Comparison of ENCODE assay signal across 9 cellular contexts in genomic region chr9:35954942-35955546, GRCh38. TPM values are rescaled to one million over a fixed set of nuclear protein-coding genes. Genes with fewer than 3 reads are reported as not detected.
A peak's percentile ranks its signal among the peaks of the same experiment; 100 is the strongest.
DNase-seq lines count a peak whose midpoint lies in the region; ATAC-seq and TF ChIP-seq lines count a peak whose summit lies in the region.
"Had no signal": no experiment of that assay in that cellular context is flagged by ENCODE, and none has a peak within 500 bp of the region (broad histone marks: within the 10 kb centered on the region; RNA-seq: fewer than 3 reads in every experiment).

No MANE protein-coding gene starts in this region.

- TF ChIP-seq CTCF in GM12875 (IDR thresholded peaks at IDR 0.05; ENCODE audit: borderline replicate concordance, insufficient read depth, low read depth, low read length): peak; percentile 71
- TF ChIP-seq CTCF in lower lobe of right lung (IDR thresholded peaks at IDR 0.05): peak; percentile 86

- H3K4me3 ChIP-seq in GM12875 (ENCODE audit: low read depth, low read length) (no peak overlapping the region), lower lobe of right lung (no peak overlapping the region)
- H3K4me3 ChIP-seq: skin epidermis had no signal

- H3K27me3 ChIP-seq in lower lobe of right lung (ENCODE audit: low read depth): no peaks in the 10 kb centered on the region

- H3K4me1 ChIP-seq in lower lobe of right lung: peaks cover 6% of the 10 kb centered on the region

- ATAC-seq in lower lobe of right lung (peak; percentile 80 to 87), GM19397 (IDR thresholded peaks at IDR 0.05; ENCODE audit: unreplicated experiment) (no peak)
- ATAC-seq in stimulated activated naive CD8-positive, alpha-beta T cell treated with anti-CD3 and anti-CD28 coated beads, Interleukin-15, Interleukin-2, amounts not matched to agents 100 U/mL and 50 U/mL, for 24 hours: peak; percentile 69

- DNase-seq in AG08396 (ENCODE audit: low spot score) (peak; percentile 60), NCI-H2081 (lab: John Stamatoyannopoulos, UW) (peak; percentile 59 to 82), T1000 (lab: John Stamatoyannopoulos, UW) (peak; percentile 3), dermis blood vessel endothelial cell (peak; percentile 92), lower lobe of right lung (no peak)
- peak; percentile 36 for DNase-seq in stimulated activated naive CD8-positive, alpha-beta T cell treated with anti-CD3 and anti-CD28 coated beads, Interleukin-15, Interleukin-2, amounts not matched to agents 100 U/mL and 50 U/mL, for 24 hours

- H3K36me3 ChIP-seq in lower lobe of right lung: no peaks in the 10 kb centered on the region

- no peak overlapping the region for H3K27ac ChIP-seq in lower lobe of right lung
- H3K27ac ChIP-seq: skin epidermis had no signal

- intact Hi-C loops in lower lobe of right lung (cut with DNase I): loop anchor here (10.0 kb wide), 1 partner anchor 70 kb away; no protein-coding TSS in a partner anchor

- H3K9me3 ChIP-seq in lower lobe of right lung: no peaks in the 10 kb centered on the region

RNA-seq across cellular contexts. Expression of gene OR2S2, which starts 2.9 kb away (rescaled TPM):
- not detected in 2 replicates for total RNA-seq in dermis blood vessel endothelial cell
- not detected for total RNA-seq in lower lobe of right lung

RNA-seq across cellular contexts. Expression of gene SPAAR, which starts 45.8 kb away (rescaled TPM):
- 3.2 and 3.8 TPM in 2 replicates for total RNA-seq in dermis blood vessel endothelial cell
- 11.9 TPM for total RNA-seq in lower lobe of right lung

RNA-seq across cellular contexts. Expression of gene HRCT1, which starts 49.0 kb away (rescaled TPM):
- 0.93 and 2.6 TPM in 2 replicates for total RNA-seq in dermis blood vessel endothelial cell
- total RNA-seq in lower lobe of right lung: 8.7 TPM
